ENCODE assay signal across 1 cellular context in genomic region chr2:231701456-231702373, GRCh38.
TF ChIP-seq lines count a peak whose summit lies in the region.

No MANE protein-coding gene starts in this region.

TF ChIP-seq in HepG2, 621 proteins besides CTCF, POLR2A, EP300 and RAD21 (continues in another document):
- no peak for TF ChIP-seq NFYC (CRISPR knock-in tag; IDR thresholded peaks at IDR 0.05)
- TF ChIP-seq ZNF652 (CRISPR knock-in tag; IDR thresholded peaks at IDR 0.05; ENCODE audit: borderline replicate concordance, low read depth): no peak
- TF ChIP-seq DMAP1 (CRISPR knock-in tag; IDR thresholded peaks at IDR 0.05): peak; percentile 90
- TF ChIP-seq, protein P1, sequence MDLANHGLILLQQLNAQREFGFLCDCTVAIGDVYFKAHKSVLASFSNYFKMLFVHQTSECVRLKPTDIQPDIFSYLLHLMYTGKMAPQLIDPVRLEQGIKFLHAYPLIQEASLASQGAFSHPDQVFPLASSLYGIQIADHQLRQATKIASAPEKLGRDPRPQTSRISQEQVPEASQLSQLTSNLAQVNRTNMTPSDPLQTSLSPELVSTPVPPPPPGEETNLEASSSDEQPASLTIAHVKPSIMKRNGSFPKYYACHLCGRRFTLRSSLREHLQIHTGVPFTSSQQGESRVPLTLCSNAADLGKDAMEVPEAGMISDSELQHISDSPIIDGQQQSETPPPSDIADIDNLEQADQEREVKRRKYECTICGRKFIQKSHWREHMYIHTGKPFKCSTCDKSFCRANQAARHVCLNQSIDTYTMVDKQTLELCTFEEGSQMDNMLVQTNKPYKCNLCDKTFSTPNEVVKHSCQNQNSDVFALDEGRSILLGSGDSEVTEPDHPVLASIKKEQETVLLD (CRISPR knock-in tag; IDR thresholded peaks at IDR 0.05; ENCODE audit: low read depth): peak; percentile 37; the same call in 1 of the 2 replicates
- TF ChIP-seq RBAK (CRISPR knock-in tag; IDR thresholded peaks at IDR 0.05): no peak
- no peak for TF ChIP-seq NAIF1 (CRISPR knock-in tag; IDR thresholded peaks at IDR 0.05; ENCODE audit: borderline replicate concordance)
- no peak; the same call in 1 of the 2 replicates for TF ChIP-seq ARNT2 (CRISPR knock-in tag; IDR thresholded peaks at IDR 0.05; ENCODE audit: low read depth)
- no peak for TF ChIP-seq ZNF180 (CRISPR knock-in tag; IDR thresholded peaks at IDR 0.05; ENCODE audit: borderline replicate concordance, low read depth)
- TF ChIP-seq ZNF451 (CRISPR knock-in tag; IDR thresholded peaks at IDR 0.05): peak; percentile 81; the same call in 1 of the 2 replicates
- TF ChIP-seq, protein P2, sequence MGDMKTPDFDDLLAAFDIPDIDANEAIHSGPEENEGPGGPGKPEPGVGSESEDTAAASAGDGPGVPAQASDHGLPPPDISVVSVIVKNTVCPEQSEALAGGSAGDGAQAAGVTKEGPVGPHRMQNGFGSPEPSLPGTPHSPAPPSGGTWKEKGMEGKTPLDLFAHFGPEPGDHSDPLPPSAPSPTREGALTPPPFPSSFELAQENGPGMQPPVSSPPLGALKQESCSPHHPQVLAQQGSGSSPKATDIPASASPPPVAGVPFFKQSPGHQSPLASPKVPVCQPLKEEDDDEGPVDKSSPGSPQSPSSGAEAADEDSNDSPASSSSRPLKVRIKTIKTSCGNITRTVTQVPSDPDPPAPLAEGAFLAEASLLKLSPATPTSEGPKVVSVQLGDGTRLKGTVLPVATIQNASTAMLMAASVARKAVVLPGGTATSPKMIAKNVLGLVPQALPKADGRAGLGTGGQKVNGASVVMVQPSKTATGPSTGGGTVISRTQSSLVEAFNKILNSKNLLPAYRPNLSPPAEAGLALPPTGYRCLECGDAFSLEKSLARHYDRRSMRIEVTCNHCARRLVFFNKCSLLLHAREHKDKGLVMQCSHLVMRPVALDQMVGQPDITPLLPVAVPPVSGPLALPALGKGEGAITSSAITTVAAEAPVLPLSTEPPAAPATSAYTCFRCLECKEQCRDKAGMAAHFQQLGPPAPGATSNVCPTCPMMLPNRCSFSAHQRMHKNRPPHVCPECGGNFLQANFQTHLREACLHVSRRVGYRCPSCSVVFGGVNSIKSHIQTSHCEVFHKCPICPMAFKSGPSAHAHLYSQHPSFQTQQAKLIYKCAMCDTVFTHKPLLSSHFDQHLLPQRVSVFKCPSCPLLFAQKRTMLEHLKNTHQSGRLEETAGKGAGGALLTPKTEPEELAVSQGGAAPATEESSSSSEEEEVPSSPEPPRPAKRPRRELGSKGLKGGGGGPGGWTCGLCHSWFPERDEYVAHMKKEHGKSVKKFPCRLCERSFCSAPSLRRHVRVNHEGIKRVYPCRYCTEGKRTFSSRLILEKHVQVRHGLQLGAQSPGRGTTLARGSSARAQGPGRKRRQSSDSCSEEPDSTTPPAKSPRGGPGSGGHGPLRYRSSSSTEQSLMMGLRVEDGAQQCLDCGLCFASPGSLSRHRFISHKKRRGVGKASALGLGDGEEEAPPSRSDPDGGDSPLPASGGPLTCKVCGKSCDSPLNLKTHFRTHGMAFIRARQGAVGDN (CRISPR knock-in tag; IDR thresholded peaks at IDR 0.05): peak; percentile 99
- TF ChIP-seq ZBTB38 (CRISPR knock-in tag; IDR thresholded peaks at IDR 0.05): peak; percentile 67; the same call in 1 of the 2 replicates
- TF ChIP-seq NCOA1 (CRISPR knock-in tag; IDR thresholded peaks at IDR 0.05): no peak
- TF ChIP-seq, protein P3, sequence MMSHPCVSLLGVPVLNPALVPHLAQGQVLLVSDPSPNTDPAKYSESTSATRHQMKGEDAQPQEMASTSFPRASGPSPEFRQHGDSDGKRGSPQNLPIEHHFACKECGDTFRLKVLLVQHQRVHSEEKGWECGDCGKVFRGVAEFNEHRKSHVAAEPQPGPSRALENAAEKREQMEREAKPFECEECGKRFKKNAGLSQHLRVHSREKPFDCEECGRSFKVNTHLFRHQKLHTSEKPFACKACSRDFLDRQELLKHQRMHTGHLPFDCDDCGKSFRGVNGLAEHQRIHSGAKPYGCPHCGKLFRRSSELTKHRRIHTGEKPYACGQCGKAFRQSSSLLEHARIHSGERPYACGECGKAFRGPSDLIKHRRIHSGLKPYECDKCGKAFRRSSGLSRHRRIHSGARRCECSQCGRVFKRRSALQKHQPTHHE (CRISPR knock-in tag; IDR thresholded peaks at IDR 0.05; ENCODE audit: borderline replicate concordance): 0 out of 2 replicates have a peak, but pooled peaks have one; percentile 18
- TF ChIP-seq NFATC3 (CRISPR knock-in tag; IDR thresholded peaks at IDR 0.05): no peak
- TF ChIP-seq GZF1 (CRISPR knock-in tag; IDR thresholded peaks at IDR 0.05): no peak
- TF ChIP-seq, protein P4, sequence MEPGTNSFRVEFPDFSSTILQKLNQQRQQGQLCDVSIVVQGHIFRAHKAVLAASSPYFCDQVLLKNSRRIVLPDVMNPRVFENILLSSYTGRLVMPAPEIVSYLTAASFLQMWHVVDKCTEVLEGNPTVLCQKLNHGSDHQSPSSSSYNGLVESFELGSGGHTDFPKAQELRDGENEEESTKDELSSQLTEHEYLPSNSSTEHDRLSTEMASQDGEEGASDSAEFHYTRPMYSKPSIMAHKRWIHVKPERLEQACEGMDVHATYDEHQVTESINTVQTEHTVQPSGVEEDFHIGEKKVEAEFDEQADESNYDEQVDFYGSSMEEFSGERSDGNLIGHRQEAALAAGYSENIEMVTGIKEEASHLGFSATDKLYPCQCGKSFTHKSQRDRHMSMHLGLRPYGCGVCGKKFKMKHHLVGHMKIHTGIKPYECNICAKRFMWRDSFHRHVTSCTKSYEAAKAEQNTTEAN (CRISPR knock-in tag; conservative IDR thresholded peaks at IDR 0.05): peak; percentile 30; the same call in 1 of the 2 replicates
- TF ChIP-seq HDAC6 (IDR thresholded peaks at IDR 0.05; ENCODE audit: low read depth, low read length): no peak
- no peak for TF ChIP-seq KLF13 (CRISPR knock-in tag; IDR thresholded peaks at IDR 0.05)
- 0 out of 2 replicates have a peak, but pooled peaks have one; percentile 33 for TF ChIP-seq CBX5 (CRISPR knock-in tag; IDR thresholded peaks at IDR 0.05; ENCODE audit: borderline replicate concordance)
- TF ChIP-seq ZFY (CRISPR knock-in tag; IDR thresholded peaks at IDR 0.05): peak; percentile 70
- TF ChIP-seq, protein P5, sequence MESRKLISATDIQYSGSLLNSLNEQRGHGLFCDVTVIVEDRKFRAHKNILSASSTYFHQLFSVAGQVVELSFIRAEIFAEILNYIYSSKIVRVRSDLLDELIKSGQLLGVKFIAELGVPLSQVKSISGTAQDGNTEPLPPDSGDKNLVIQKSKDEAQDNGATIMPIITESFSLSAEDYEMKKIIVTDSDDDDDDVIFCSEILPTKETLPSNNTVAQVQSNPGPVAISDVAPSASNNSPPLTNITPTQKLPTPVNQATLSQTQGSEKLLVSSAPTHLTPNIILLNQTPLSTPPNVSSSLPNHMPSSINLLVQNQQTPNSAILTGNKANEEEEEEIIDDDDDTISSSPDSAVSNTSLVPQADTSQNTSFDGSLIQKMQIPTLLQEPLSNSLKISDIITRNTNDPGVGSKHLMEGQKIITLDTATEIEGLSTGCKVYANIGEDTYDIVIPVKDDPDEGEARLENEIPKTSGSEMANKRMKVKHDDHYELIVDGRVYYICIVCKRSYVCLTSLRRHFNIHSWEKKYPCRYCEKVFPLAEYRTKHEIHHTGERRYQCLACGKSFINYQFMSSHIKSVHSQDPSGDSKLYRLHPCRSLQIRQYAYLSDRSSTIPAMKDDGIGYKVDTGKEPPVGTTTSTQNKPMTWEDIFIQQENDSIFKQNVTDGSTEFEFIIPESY (CRISPR knock-in tag; IDR thresholded peaks at IDR 0.05): peak; percentile 41; the same call in 1 of the 2 replicates
- TF ChIP-seq, protein P6, sequence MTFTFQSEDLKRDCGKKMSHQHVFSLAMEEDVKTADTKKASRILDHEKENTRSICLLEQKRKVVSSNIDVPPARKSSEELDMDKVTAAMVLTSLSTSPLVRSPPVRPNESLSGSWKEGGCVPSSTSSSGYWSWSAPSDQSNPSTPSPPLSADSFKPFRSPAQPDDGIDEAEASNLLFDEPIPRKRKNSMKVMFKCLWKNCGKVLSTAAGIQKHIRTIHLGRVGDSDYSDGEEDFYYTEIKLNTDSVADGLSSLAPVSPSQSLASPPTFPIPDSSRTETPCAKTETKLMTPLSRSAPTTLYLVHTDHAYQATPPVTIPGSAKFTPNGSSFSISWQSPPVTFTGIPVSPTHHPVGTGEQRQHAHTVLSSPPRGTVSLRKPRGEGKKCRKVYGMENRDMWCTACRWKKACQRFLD (CRISPR knock-in tag; IDR thresholded peaks at IDR 0.05; ENCODE audit: borderline replicate concordance): peak; percentile 49; the same call in 1 of the 2 replicates
- TF ChIP-seq PCBP1 (IDR thresholded peaks at IDR 0.05; ENCODE audit: borderline replicate concordance, low read depth, low read length): no peak
- TF ChIP-seq LCORL (IDR thresholded peaks at IDR 0.05): no peak
- TF ChIP-seq LCORL (CRISPR knock-in tag; IDR thresholded peaks at IDR 0.05): no peak; the same call in 1 of the 2 replicates
- no peak for TF ChIP-seq HNRNPLL (IDR thresholded peaks at IDR 0.05; ENCODE audit: low read depth, low read length, poor library complexity, severe bottlenecking)
- TF ChIP-seq ZNF883 (CRISPR knock-in tag; IDR thresholded peaks at IDR 0.05; ENCODE audit: not compliant biosample characterization): peak; percentile 74
- no peak for TF ChIP-seq JUNB (CRISPR knock-in tag; IDR thresholded peaks at IDR 0.05; ENCODE audit: borderline replicate concordance)
- peak; percentile 55; the same call in 1 of the 2 replicates for TF ChIP-seq KDM5B (CRISPR knock-in tag; IDR thresholded peaks at IDR 0.05; ENCODE audit: borderline replicate concordance)
- peak; percentile 66; the same call in 1 of the 2 replicates for TF ChIP-seq HDAC1 (CRISPR knock-in tag; IDR thresholded peaks at IDR 0.05)
- no peak for TF ChIP-seq TAF15 (IDR thresholded peaks at IDR 0.05; ENCODE audit: low read depth, low read length, poor library complexity, severe bottlenecking)
- TF ChIP-seq NR3C1 (CRISPR knock-in tag; IDR thresholded peaks at IDR 0.05): no peak
- TF ChIP-seq SIX4 (CRISPR knock-in tag; IDR thresholded peaks at IDR 0.05): no peak
- peak; percentile 46; the same call in 1 of the 2 replicates for TF ChIP-seq ZMYM3 (CRISPR knock-in tag; IDR thresholded peaks at IDR 0.05)
- no peak for TF ChIP-seq NFIB (CRISPR knock-in tag; IDR thresholded peaks at IDR 0.05; ENCODE audit: borderline replicate concordance)
- TF ChIP-seq SOX6 (IDR thresholded peaks at IDR 0.05): no peak
- no peak; the same call in none of the 2 replicates for TF ChIP-seq SOX6 (CRISPR knock-in tag; IDR thresholded peaks at IDR 0.05)
- TF ChIP-seq RXRA (CRISPR knock-in tag; IDR thresholded peaks at IDR 0.05): peak; percentile 59
- TF ChIP-seq PHF21A (CRISPR knock-in tag; IDR thresholded peaks at IDR 0.05): peak; percentile 51; the same call in 1 of the 2 replicates
- peak; percentile 49; the same call in 1 of the 2 replicates for TF ChIP-seq TOE1 (CRISPR knock-in tag; IDR thresholded peaks at IDR 0.05)
- no peak for TF ChIP-seq ZNF33A (CRISPR knock-in tag; IDR thresholded peaks at IDR 0.05; ENCODE audit: borderline replicate concordance)
- TF ChIP-seq ZNF639 (CRISPR knock-in tag; conservative IDR thresholded peaks at IDR 0.05): no peak
- peak; percentile 20; the same call in 1 of the 2 replicates for TF ChIP-seq ZNF614 (CRISPR knock-in tag; IDR thresholded peaks at IDR 0.05; ENCODE audit: borderline replicate concordance)
- TF ChIP-seq ZNF670 (CRISPR knock-in tag; IDR thresholded peaks at IDR 0.05; ENCODE audit: borderline replicate concordance): no peak
- TF ChIP-seq PRPF4 (IDR thresholded peaks at IDR 0.05; ENCODE audit: low read depth, low read length, poor library complexity, severe bottlenecking): no peak
- no peak for TF ChIP-seq ZFP1 (CRISPR knock-in tag; IDR thresholded peaks at IDR 0.05)
- TF ChIP-seq ZNF331 (CRISPR knock-in tag; IDR thresholded peaks at IDR 0.05): peak; percentile 44; the same call in 1 of the 2 replicates
- peak; percentile 31; the same call in 1 of the 2 replicates for TF ChIP-seq FOXJ3 (CRISPR knock-in tag; IDR thresholded peaks at IDR 0.05; ENCODE audit: borderline replicate concordance)
- peak; percentile 68; the same call in 1 of the 2 replicates for TF ChIP-seq HDAC2 (CRISPR knock-in tag; IDR thresholded peaks at IDR 0.05)
- no peak for TF ChIP-seq IRF1 (CRISPR knock-in tag; IDR thresholded peaks at IDR 0.05; ENCODE audit: low read depth)
- TF ChIP-seq, protein P7, sequence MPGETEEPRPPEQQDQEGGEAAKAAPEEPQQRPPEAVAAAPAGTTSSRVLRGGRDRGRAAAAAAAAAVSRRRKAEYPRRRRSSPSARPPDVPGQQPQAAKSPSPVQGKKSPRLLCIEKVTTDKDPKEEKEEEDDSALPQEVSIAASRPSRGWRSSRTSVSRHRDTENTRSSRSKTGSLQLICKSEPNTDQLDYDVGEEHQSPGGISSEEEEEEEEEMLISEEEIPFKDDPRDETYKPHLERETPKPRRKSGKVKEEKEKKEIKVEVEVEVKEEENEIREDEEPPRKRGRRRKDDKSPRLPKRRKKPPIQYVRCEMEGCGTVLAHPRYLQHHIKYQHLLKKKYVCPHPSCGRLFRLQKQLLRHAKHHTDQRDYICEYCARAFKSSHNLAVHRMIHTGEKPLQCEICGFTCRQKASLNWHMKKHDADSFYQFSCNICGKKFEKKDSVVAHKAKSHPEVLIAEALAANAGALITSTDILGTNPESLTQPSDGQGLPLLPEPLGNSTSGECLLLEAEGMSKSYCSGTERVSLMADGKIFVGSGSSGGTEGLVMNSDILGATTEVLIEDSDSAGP (CRISPR knock-in tag; IDR thresholded peaks at IDR 0.05; ENCODE audit: borderline replicate concordance): peak; percentile 56; the same call in 1 of the 2 replicates
- TF ChIP-seq ZNF282 (IDR thresholded peaks at IDR 0.05; ENCODE audit: partially characterized antibody): no peak
- no peak for TF ChIP-seq ZFP90 (CRISPR knock-in tag; IDR thresholded peaks at IDR 0.05; ENCODE audit: borderline replicate concordance)
- peak; percentile 83 for TF ChIP-seq KDM3A (CRISPR knock-in tag; IDR thresholded peaks at IDR 0.05; ENCODE audit: low read depth)
